ENCODE assay signal across 1 cellular context in the genomic region with DNA sequence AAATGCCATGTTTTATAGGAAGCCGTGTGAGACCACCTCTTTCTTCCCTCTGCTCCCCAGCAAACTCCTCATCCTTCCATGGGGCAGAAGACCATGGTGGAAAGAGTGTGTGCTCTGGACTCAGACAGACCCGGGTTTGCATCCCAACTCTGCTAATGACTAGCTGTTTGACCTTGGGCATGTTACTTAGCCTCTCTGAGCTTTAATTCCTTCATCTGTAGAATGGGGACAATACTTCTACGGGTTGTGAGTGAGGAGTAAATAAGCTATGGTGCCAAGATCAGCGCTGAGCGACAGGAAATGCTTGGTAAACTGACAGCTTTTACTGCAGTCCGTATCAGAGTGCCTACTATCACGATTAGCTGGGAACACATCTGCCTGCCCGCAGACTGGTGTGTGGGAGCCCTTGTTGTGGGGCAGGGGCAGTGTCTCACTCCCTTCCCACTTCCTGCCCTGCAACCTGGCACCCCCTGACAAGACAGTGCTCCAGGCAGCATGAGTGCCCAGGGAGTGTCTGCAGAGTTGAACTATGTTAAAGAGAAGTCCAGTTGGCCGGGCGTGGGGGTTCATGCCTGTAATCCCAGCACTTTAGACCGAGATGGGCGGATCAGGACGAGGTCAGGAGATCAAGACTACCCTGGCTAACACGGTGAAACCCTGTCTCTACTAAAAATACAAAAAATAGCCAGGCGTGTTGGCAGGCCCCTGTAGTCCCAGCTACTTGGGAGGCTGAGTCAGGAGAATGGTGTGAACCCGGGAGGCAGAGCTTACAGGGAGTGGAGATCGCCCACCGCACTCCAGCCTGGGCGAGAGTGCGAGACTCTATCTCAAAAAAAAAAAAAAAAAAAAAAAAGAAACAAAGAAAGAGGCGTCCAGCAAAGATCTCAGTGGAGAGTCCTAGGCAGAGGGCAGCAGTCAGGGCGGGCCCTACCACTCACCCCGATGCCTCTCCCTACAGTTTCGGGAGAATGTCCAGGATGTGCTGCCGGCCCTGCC.
TF ChIP-seq lines count a peak whose summit lies in the region.

No MANE protein-coding gene starts in this region.

TF ChIP-seq in HepG2, 621 proteins besides CTCF, POLR2A, EP300 and RAD21 (continued from another document):
- TF ChIP-seq, protein P1, sequence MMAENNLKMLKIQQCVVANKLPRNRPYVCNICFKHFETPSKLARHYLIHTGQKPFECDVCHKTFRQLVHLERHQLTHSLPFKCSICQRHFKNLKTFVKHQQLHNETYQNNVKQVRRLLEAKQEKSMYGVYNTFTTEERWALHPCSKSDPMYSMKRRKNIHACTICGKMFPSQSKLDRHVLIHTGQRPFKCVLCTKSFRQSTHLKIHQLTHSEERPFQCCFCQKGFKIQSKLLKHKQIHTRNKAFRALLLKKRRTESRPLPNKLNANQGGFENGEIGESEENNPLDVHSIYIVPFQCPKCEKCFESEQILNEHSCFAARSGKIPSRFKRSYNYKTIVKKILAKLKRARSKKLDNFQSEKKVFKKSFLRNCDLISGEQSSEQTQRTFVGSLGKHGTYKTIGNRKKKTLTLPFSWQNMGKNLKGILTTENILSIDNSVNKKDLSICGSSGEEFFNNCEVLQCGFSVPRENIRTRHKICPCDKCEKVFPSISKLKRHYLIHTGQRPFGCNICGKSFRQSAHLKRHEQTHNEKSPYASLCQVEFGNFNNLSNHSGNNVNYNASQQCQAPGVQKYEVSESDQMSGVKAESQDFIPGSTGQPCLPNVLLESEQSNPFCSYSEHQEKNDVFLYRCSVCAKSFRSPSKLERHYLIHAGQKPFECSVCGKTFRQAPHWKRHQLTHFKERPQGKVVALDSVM (CRISPR knock-in tag; IDR thresholded peaks at IDR 0.05), result no peak
- TF ChIP-seq HNRNPK (IDR thresholded peaks at IDR 0.05; ENCODE audit: low read depth, low read length, poor library complexity, severe bottlenecking), result no peak
- peak; percentile 85 for TF ChIP-seq ZNF768 (CRISPR knock-in tag; IDR thresholded peaks at IDR 0.05)
- no peak for TF ChIP-seq FLYWCH1 (CRISPR knock-in tag; IDR thresholded peaks at IDR 0.05)
- TF ChIP-seq ZFP37 (CRISPR knock-in tag; IDR thresholded peaks at IDR 0.05; ENCODE audit: borderline replicate concordance), result no peak
- TF ChIP-seq CEBPB (IDR thresholded peaks at IDR 0.05; ENCODE audit: borderline replicate concordance, low read depth, low read length), result no peak
- TF ChIP-seq ZNF772 (CRISPR knock-in tag; IDR thresholded peaks at IDR 0.05), result no peak
- TF ChIP-seq ZNF329 (CRISPR knock-in tag; IDR thresholded peaks at IDR 0.05; ENCODE audit: low read depth), result no peak
- TF ChIP-seq CBFB (CRISPR knock-in tag; IDR thresholded peaks at IDR 0.05), result no peak
- no peak for TF ChIP-seq HNF4A (CRISPR knock-in tag; IDR thresholded peaks at IDR 0.05)
- TF ChIP-seq, protein P2, sequence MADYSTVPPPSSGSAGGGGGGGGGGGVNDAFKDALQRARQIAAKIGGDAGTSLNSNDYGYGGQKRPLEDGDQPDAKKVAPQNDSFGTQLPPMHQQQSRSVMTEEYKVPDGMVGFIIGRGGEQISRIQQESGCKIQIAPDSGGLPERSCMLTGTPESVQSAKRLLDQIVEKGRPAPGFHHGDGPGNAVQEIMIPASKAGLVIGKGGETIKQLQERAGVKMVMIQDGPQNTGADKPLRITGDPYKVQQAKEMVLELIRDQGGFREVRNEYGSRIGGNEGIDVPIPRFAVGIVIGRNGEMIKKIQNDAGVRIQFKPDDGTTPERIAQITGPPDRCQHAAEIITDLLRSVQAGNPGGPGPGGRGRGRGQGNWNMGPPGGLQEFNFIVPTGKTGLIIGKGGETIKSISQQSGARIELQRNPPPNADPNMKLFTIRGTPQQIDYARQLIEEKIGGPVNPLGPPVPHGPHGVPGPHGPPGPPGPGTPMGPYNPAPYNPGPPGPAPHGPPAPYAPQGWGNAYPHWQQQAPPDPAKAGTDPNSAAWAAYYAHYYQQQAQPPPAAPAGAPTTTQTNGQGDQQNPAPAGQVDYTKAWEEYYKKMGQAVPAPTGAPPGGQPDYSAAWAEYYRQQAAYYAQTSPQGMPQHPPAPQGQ (CRISPR knock-in tag; IDR thresholded peaks at IDR 0.05; ENCODE audit: borderline replicate concordance), result no peak
- no peak for TF ChIP-seq CENPT (CRISPR knock-in tag; IDR thresholded peaks at IDR 0.05; ENCODE audit: low read depth)
- TF ChIP-seq ZNF629 (CRISPR knock-in tag; conservative IDR thresholded peaks at IDR 0.05), result peak; percentile 81
- peak; percentile 25; the same call in 1 of the 2 replicates for TF ChIP-seq KDM1A (CRISPR knock-in tag; IDR thresholded peaks at IDR 0.05)
- no peak for TF ChIP-seq TCF12 (IDR thresholded peaks at IDR 0.05)
- TF ChIP-seq TCF12 (CRISPR knock-in tag; IDR thresholded peaks at IDR 0.05), result no peak
